ENCODE assay signal across 1 cellular context in the genomic region with DNA sequence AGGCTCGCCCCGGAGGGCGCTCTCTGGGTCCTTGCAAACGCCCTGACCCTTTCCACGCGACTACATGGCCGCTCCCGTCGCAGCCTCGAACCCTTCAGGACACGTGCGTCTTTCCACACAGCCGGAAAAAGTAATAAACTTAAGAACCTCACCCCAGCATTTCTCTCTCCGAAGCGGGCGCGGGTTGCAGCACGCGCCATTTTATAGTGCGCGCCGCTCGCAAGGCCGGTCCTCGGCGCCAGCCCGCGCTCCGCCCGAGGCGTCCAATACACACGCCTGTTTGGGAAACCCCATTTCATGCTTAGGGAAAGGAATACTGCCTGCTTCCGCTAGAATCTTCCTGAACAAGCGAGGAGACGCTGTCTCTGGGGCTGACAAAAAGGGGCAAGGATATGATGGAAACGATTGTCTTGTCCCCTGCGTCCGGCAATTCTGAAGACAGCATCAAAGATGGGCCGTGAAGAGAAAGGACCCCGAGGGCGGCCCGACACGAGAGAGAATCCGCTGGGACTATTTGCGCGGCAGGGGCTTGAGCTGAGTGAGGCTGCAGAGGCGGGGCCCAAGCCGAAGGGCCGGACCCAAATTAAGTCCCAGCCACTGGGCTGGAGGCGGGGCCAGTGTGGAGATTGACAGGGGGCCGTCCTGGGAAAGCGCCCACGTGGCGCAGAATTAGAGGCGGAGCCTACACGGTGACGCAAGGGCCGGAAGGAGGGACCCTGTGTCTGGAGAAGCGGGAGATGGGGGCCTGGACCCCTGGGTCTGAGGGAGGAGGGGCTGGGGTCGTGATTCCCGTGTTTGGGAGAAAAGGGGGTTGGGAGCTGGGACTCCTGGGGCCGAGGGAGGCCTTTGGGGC.
TF ChIP-seq lines count a peak whose summit lies in the region.

No MANE protein-coding gene starts in this region.

TF ChIP-seq in HepG2, 621 proteins besides CTCF, POLR2A, EP300 and RAD21 (continued from another document and continues in another):
- TF ChIP-seq, protein P1, sequence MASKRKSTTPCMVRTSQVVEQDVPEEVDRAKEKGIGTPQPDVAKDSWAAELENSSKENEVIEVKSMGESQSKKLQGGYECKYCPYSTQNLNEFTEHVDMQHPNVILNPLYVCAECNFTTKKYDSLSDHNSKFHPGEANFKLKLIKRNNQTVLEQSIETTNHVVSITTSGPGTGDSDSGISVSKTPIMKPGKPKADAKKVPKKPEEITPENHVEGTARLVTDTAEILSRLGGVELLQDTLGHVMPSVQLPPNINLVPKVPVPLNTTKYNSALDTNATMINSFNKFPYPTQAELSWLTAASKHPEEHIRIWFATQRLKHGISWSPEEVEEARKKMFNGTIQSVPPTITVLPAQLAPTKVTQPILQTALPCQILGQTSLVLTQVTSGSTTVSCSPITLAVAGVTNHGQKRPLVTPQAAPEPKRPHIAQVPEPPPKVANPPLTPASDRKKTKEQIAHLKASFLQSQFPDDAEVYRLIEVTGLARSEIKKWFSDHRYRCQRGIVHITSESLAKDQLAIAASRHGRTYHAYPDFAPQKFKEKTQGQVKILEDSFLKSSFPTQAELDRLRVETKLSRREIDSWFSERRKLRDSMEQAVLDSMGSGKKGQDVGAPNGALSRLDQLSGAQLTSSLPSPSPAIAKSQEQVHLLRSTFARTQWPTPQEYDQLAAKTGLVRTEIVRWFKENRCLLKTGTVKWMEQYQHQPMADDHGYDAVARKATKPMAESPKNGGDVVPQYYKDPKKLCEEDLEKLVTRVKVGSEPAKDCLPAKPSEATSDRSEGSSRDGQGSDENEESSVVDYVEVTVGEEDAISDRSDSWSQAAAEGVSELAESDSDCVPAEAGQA (IDR thresholded peaks at IDR 0.05; ENCODE audit: low read depth), result no peak; the same call in 1 of the 2 replicates
- TF ChIP-seq, protein P1 (CRISPR knock-in tag; IDR thresholded peaks at IDR 0.05; ENCODE audit: borderline replicate concordance), result peak; percentile 4; the same call in 1 of the 2 replicates
- no peak for TF ChIP-seq PAWR (CRISPR knock-in tag; IDR thresholded peaks at IDR 0.05; ENCODE audit: borderline replicate concordance)
- TF ChIP-seq ZNF773 (CRISPR knock-in tag; IDR thresholded peaks at IDR 0.05; ENCODE audit: borderline replicate concordance), result no peak
- TF ChIP-seq PTBP1 (IDR thresholded peaks at IDR 0.05; ENCODE audit: low read depth, low read length, poor library complexity, severe bottlenecking), result no peak
- no peak for TF ChIP-seq XBP1 (CRISPR knock-in tag; IDR thresholded peaks at IDR 0.05)
- TF ChIP-seq, protein P2, sequence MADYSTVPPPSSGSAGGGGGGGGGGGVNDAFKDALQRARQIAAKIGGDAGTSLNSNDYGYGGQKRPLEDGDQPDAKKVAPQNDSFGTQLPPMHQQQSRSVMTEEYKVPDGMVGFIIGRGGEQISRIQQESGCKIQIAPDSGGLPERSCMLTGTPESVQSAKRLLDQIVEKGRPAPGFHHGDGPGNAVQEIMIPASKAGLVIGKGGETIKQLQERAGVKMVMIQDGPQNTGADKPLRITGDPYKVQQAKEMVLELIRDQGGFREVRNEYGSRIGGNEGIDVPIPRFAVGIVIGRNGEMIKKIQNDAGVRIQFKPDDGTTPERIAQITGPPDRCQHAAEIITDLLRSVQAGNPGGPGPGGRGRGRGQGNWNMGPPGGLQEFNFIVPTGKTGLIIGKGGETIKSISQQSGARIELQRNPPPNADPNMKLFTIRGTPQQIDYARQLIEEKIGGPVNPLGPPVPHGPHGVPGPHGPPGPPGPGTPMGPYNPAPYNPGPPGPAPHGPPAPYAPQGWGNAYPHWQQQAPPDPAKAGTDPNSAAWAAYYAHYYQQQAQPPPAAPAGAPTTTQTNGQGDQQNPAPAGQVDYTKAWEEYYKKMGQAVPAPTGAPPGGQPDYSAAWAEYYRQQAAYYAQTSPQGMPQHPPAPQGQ (CRISPR knock-in tag; IDR thresholded peaks at IDR 0.05; ENCODE audit: borderline replicate concordance), result no peak
- TF ChIP-seq TRIM24 (CRISPR knock-in tag; IDR thresholded peaks at IDR 0.05), result no peak
- TF ChIP-seq FIP1L1 (IDR thresholded peaks at IDR 0.05; ENCODE audit: borderline replicate concordance, insufficient read depth, low read depth, low read length), result 0 out of 2 replicates have a peak, but pooled peaks have one; percentile 27
- TF ChIP-seq, protein P3, sequence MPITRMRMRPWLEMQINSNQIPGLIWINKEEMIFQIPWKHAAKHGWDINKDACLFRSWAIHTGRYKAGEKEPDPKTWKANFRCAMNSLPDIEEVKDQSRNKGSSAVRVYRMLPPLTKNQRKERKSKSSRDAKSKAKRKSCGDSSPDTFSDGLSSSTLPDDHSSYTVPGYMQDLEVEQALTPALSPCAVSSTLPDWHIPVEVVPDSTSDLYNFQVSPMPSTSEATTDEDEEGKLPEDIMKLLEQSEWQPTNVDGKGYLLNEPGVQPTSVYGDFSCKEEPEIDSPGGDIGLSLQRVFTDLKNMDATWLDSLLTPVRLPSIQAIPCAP (CRISPR knock-in tag; IDR thresholded peaks at IDR 0.05; ENCODE audit: low read depth), result no peak
- TF ChIP-seq NR3C1 (CRISPR knock-in tag; IDR thresholded peaks at IDR 0.05), result no peak
- TF ChIP-seq ZFP1 (CRISPR knock-in tag; IDR thresholded peaks at IDR 0.05), result 0 out of 2 replicates have a peak, but pooled peaks have one; percentile 6
- TF ChIP-seq ZNF629 (CRISPR knock-in tag; conservative IDR thresholded peaks at IDR 0.05), result no peak
- no peak for TF ChIP-seq ZSCAN20 (CRISPR knock-in tag; IDR thresholded peaks at IDR 0.05; ENCODE audit: borderline replicate concordance)
- peak; percentile 72 for TF ChIP-seq CREM (IDR thresholded peaks at IDR 0.05)
- no peak for TF ChIP-seq CREM (CRISPR knock-in tag; IDR thresholded peaks at IDR 0.05)
- TF ChIP-seq GTF3A (CRISPR knock-in tag; conservative IDR thresholded peaks at IDR 0.05), result no peak
- TF ChIP-seq RORA (CRISPR knock-in tag; IDR thresholded peaks at IDR 0.05), result no peak
- TF ChIP-seq ZNF530 (CRISPR knock-in tag; IDR thresholded peaks at IDR 0.05; ENCODE audit: low read depth), result no peak
- peak; percentile 85 for TF ChIP-seq CHD2 (IDR thresholded peaks at IDR 0.05; ENCODE audit: low read depth, low read length)
- peak; percentile 61; the same call in 1 of the 2 replicates for TF ChIP-seq ZNF761 (CRISPR knock-in tag; conservative IDR thresholded peaks at IDR 0.05)
- peak; percentile 66 for TF ChIP-seq AGO2 (optimal IDR thresholded peaks at IDR 0.05; ENCODE audit: low read depth, low read length)
- TF ChIP-seq, protein P4, sequence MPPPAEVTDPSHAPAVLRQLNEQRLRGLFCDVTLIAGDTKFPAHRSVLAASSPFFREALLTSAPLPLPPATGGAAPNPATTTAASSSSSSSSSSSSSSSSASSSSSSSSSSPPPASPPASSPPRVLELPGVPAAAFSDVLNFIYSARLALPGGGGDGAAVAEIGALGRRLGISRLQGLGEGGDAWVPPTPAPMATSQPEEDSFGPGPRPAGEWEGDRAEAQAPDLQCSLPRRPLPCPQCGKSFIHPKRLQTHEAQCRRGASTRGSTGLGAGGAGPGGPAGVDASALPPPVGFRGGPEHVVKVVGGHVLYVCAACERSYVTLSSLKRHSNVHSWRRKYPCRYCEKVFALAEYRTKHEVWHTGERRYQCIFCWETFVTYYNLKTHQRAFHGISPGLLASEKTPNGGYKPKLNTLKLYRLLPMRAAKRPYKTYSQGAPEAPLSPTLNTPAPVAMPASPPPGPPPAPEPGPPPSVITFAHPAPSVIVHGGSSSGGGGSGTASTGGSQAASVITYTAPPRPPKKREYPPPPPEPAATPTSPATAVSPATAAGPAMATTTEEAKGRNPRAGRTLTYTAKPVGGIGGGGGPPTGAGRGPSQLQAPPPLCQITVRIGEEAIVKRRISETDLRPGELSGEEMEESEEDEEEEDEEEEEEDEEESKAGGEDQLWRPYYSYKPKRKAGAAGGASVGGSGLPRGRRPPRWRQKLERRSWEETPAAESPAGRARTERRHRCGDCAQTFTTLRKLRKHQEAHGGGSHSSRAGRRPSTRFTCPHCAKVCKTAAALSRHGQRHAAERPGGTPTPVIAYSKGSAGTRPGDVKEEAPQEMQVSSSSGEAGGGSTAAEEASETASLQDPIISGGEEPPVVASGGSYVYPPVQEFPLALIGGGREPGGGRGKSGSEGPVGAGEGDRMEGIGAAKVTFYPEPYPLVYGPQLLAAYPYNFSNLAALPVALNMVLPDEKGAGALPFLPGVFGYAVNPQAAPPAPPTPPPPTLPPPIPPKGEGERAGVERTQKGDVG (CRISPR knock-in tag; IDR thresholded peaks at IDR 0.05; ENCODE audit: borderline replicate concordance), result no peak
- no peak for TF ChIP-seq MAFG (CRISPR knock-in tag; IDR thresholded peaks at IDR 0.05)
- TF ChIP-seq MEF2D (CRISPR knock-in tag; IDR thresholded peaks at IDR 0.05), result peak; percentile 66
- TF ChIP-seq, protein P5, sequence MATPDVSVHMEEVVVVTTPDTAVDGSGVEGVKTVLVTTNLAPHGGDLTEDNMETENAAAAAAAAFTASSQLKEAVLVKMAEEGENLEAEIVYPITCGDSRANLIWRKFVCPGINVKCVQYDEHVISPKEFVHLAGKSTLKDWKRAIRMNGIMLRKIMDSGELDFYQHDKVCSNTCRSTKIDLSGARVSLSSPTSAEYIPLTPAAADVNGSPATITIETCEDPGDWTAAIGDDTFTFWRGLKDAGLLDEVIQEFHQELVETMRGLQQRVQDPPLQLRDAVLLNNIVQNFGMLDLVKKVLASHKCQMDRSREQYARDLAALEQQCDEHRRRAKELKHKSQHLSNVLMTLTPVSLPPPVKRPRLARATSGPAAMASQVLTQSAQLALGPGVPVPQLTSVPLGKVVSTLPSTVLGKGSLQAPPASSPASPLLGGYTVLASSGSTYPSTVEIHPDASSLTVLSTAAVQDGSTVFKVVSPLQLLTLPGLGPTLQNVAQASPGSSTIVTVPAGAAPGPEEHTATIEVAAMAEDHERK (CRISPR knock-in tag; IDR thresholded peaks at IDR 0.05; ENCODE audit: low read depth), result no peak
- TF ChIP-seq, protein P6, sequence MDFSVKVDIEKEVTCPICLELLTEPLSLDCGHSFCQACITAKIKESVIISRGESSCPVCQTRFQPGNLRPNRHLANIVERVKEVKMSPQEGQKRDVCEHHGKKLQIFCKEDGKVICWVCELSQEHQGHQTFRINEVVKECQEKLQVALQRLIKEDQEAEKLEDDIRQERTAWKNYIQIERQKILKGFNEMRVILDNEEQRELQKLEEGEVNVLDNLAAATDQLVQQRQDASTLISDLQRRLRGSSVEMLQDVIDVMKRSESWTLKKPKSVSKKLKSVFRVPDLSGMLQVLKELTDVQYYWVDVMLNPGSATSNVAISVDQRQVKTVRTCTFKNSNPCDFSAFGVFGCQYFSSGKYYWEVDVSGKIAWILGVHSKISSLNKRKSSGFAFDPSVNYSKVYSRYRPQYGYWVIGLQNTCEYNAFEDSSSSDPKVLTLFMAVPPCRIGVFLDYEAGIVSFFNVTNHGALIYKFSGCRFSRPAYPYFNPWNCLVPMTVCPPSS (IDR thresholded peaks at IDR 0.05), result no peak
- TF ChIP-seq ZSCAN12 (CRISPR knock-in tag; IDR thresholded peaks at IDR 0.05), result no peak
- TF ChIP-seq, protein P7, sequence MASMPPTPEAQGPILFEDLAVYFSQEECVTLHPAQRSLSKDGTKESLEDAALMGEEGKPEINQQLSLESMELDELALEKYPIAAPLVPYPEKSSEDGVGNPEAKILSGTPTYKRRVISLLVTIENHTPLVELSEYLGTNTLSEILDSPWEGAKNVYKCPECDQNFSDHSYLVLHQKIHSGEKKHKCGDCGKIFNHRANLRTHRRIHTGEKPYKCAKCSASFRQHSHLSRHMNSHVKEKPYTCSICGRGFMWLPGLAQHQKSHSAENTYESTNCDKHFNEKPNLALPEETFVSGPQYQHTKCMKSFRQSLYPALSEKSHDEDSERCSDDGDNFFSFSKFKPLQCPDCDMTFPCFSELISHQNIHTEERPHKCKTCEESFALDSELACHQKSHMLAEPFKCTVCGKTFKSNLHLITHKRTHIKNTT (CRISPR knock-in tag; IDR thresholded peaks at IDR 0.05), result no peak
- TF ChIP-seq SMAD9 (CRISPR knock-in tag; IDR thresholded peaks at IDR 0.05), result no peak
- TF ChIP-seq PAX8 (CRISPR knock-in tag; IDR thresholded peaks at IDR 0.05; ENCODE audit: borderline replicate concordance), result no peak
- TF ChIP-seq, protein P8, sequence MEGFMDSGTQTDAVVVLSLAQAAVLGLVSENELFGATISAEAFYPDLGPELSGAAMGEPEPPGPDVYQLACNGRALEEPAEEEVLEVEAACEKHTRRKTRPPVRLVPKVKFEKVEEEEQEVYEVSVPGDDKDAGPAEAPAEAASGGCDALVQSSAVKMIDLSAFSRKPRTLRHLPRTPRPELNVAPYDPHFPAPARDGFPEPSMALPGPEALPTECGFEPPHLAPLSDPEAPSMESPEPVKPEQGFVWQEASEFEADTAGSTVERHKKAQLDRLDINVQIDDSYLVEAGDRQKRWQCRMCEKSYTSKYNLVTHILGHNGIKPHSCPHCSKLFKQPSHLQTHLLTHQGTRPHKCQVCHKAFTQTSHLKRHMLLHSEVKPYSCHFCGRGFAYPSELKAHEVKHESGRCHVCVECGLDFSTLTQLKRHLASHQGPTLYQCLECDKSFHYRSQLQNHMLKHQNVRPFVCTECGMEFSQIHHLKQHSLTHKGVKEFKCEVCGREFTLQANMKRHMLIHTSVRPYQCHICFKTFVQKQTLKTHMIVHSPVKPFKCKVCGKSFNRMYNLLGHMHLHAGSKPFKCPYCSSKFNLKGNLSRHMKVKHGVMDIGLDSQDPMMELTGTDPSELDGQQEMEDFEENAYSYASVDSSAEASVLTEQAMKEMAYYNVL (CRISPR knock-in tag; IDR thresholded peaks at IDR 0.05; ENCODE audit: borderline replicate concordance), result no peak
- 0 out of 2 replicates have a peak, but pooled peaks have one; percentile 49 for TF ChIP-seq ZNF205 (CRISPR knock-in tag; IDR thresholded peaks at IDR 0.05)
- TF ChIP-seq CCDC6 (CRISPR knock-in tag; IDR thresholded peaks at IDR 0.05), result peak; percentile 62
- TF ChIP-seq NR1H2 (CRISPR knock-in tag; IDR thresholded peaks at IDR 0.05; ENCODE audit: borderline replicate concordance, low read depth), result 0 out of 2 replicates have a peak, but pooled peaks have one; percentile 42
- TF ChIP-seq ZFP37 (CRISPR knock-in tag; IDR thresholded peaks at IDR 0.05; ENCODE audit: borderline replicate concordance), result no peak
- peak; percentile 71; the same call in 1 of the 2 replicates for TF ChIP-seq SIN3A (IDR thresholded peaks at IDR 0.05; ENCODE audit: borderline replicate concordance, low read depth, low read length)
- no peak for TF ChIP-seq HNF4A (CRISPR knock-in tag; IDR thresholded peaks at IDR 0.05)
- TF ChIP-seq ZNF670 (CRISPR knock-in tag; IDR thresholded peaks at IDR 0.05; ENCODE audit: borderline replicate concordance), result peak; percentile 60; the same call in 1 of the 2 replicates
- TF ChIP-seq SAP130 (CRISPR knock-in tag; IDR thresholded peaks at IDR 0.05; ENCODE audit: low read depth), result peak; percentile 92
- TF ChIP-seq BRCA1 (CRISPR knock-in tag; IDR thresholded peaks at IDR 0.05), result no peak
- no peak for TF ChIP-seq ARHGAP35 (CRISPR knock-in tag; IDR thresholded peaks at IDR 0.05; ENCODE audit: borderline replicate concordance)
